ENCODE assay signal across 10 cellular contexts in genomic region chr12:124938066-124938465, GRCh38. TPM values are rescaled to one million over a fixed set of nuclear protein-coding genes. Genes with fewer than 3 reads are reported as not detected.
DNase-seq lines count a peak whose midpoint lies in the region; ATAC-seq and TF ChIP-seq lines count a peak whose summit lies in the region.
"Had no signal": no experiment of that assay in that cellular context is flagged by ENCODE, and none has a peak within 500 bp of the region (broad histone marks: within the 10 kb centered on the region; RNA-seq: fewer than 3 reads in every experiment).

No MANE protein-coding gene starts in this region.

- H3K27ac ChIP-seq in esophagus muscularis mucosa (replicated peaks in 1 of 4) (peak overlapping the region; percentile 89 to 98 (median 92)), sigmoid colon (peak overlapping the region; percentile 84 to 96 (median 87)), aorta (ENCODE audit: low read depth in 1 of 2, low read length in 2 of 2) (no peak overlapping the region)

- H3K27me3 ChIP-seq in GM06990 (replicated peaks; ENCODE audit: control insufficient read depth, insufficient read depth, low read length): no peaks in the 10 kb centered on the region
- no peaks in the 10 kb centered on the region for H3K27me3 ChIP-seq in MG63
- H3K27me3 ChIP-seq in esophagus muscularis mucosa: no peaks in the 10 kb centered on the region
- no peaks in the 10 kb centered on the region for H3K27me3 ChIP-seq in sigmoid colon
- no peaks in the 10 kb centered on the region for H3K27me3 ChIP-seq in aorta (ENCODE audit: control insufficient read depth in 1 of 2, insufficient read depth in 2 of 2, low read length in 1 of 2)

- TF ChIP-seq POLR2A in esophagus muscularis mucosa (IDR thresholded peaks at IDR 0.05; ENCODE audit: low read depth) (no peak), sigmoid colon (IDR thresholded peaks at IDR 0.05) (no peak)

- DNase-seq in GM06990 (ENCODE audit: extremely low read depth, insufficient read length): no peak
- DNase-seq in MG63: no peak
- DNase-seq in esophagus muscularis mucosa (ENCODE audit: extremely low spot score): no peak
- no peak for DNase-seq in sigmoid colon
- DNase-seq in effector CD8-positive, alpha-beta T cell (lab: John Stamatoyannopoulos, UW): no peak
- DNase-seq in aorta: no peak
- no peak for DNase-seq in activated CD4-positive, alpha-beta T cell treated with anti-CD3 and anti-CD28 coated beads, Interleukin-2, amount 50 U/mL, for 1 hour
- DNase-seq: NCI-H510A treated with DMSO at 0.1 percent for 48 hours; stimulated activated CD4-positive, alpha-beta T cell treated with anti-CD3 and anti-CD28 coated beads, Interleukin-4, amount 100 ng/mL, for 1 hour had no signal

- intact Hi-C loops in esophagus muscularis mucosa (cut with DNase I) (loop anchor here (10.0 kb wide), 1 partner anchor 963 kb away; the partner anchor contains the start of genes CCDC92 and ZNF664), sigmoid colon (cut with DNase I) (no loop called here), aorta (cut with DNase I) (loop anchor here in 1 of 2 donors (2.0 kb wide), 2 partner anchors 21 to 31 kb away; no protein-coding TSS in a partner anchor)

- no peaks in the 10 kb centered on the region for H3K9me3 ChIP-seq in MG63
- no peaks in the 10 kb centered on the region for H3K9me3 ChIP-seq in esophagus muscularis mucosa
- no peaks in the 10 kb centered on the region for H3K9me3 ChIP-seq in sigmoid colon
- no peaks in the 10 kb centered on the region for H3K9me3 ChIP-seq in aorta (ENCODE audit: control insufficient read depth, low read length)

- H3K36me3 ChIP-seq in GM06990 (ENCODE audit: control insufficient read depth, insufficient read depth, low read length): no peaks in the 10 kb centered on the region
- peaks cover 5% of the 10 kb centered on the region for H3K36me3 ChIP-seq in MG63
- peaks cover 0 to 4% (median 1%) of the 10 kb centered on the region in 4 donors for H3K36me3 ChIP-seq in esophagus muscularis mucosa
- H3K36me3 ChIP-seq in sigmoid colon: no peaks in the 10 kb centered on the region
- H3K36me3 ChIP-seq in aorta (ENCODE audit: control insufficient read depth in 1 of 2, insufficient read depth in 2 of 2, low read length in 1 of 2): no peaks in the 10 kb centered on the region

- H3K4me1 ChIP-seq in esophagus muscularis mucosa: peaks cover 32 to 40% (median 38%) of the 10 kb centered on the region in 4 donors
- H3K4me1 ChIP-seq in sigmoid colon: peaks cover 0 to 30% (median 26%) of the 10 kb centered on the region in 4 donors
- H3K4me1 ChIP-seq in aorta (ENCODE audit: control insufficient read depth in 1 of 2, insufficient read depth in 2 of 2, low read length in 2 of 2): no peaks in the 10 kb centered on the region

- no peak for ATAC-seq in HG02588 (IDR thresholded peaks at IDR 0.05; ENCODE audit: unreplicated experiment)
- ATAC-seq in aorta (ENCODE audit: low FRiP score): no peak

- WGBS in esophagus muscularis mucosa: 45% methylated on average over 6 of the region's 6 CpGs
- 52 to 64% methylated on average over 6 of the region's 6 CpGs for whole genome bisulfite sequencing in sigmoid colon, 2 donors
- WGBS in aorta, 2 donors: 44 to 46% methylated on average over 6 of the region's 6 CpGs

- TF ChIP-seq EP300 in esophagus muscularis mucosa (IDR thresholded peaks at IDR 0.05) (no peak), sigmoid colon (IDR thresholded peaks at IDR 0.05) (no peak)

- H3K4me3 ChIP-seq in GM06990 (replicated peaks; ENCODE audit: low read depth, low read length) (peak overlapping the region; percentile 67), MG63 (peak overlapping the region; percentile 39), esophagus muscularis mucosa (peak overlapping the region in 3 of 4 donors; percentile 53 to 56 (median 56)), sigmoid colon (peak overlapping the region in 3 of 4 donors; percentile 46 to 51 (median 49)), aorta (ENCODE audit: low read length in 2 of 2) (no peak overlapping the region)

- TF ChIP-seq CTCF in GM06990 (IDR thresholded peaks at IDR 0.05; ENCODE audit: insufficient read depth, low read length, poor library complexity, severe bottlenecking) (no peak), esophagus muscularis mucosa (IDR thresholded peaks at IDR 0.05) (no peak), sigmoid colon (IDR thresholded peaks at IDR 0.05) (no peak)

RNA-seq across cellular contexts. Expression of gene UBC, which starts 23.6 kb away (rescaled TPM):
- 1,042 and 1,166 TPM in 2 replicates for total RNA-seq in MG63 (2014; rRNA removed; shearing (Covaris generic); ENCODE audit: low replicate concordance)
- total RNA-seq in esophagus muscularis mucosa (1,000 to 10,000 TPM; 1,267 to 2,383 (median 1,576) TPM), sigmoid colon (1,000 to 10,000 TPM; 1,126 to 1,785 (median 1,332) TPM), aorta (1,000 to 10,000 TPM in 1 of 2 donors, 100 to 1,000 TPM in 1; 956 to 1,844 TPM)
- polyA plus RNA-seq in sigmoid colon (1,000 to 10,000 TPM; 1,056 to 1,508 (median 1,064) TPM), aorta (1,000 to 10,000 TPM in 1 of 2 donors, 100 to 1,000 TPM in 1; 667 to 1,550 TPM)

RNA-seq across cellular contexts. Expression of gene DHX37, which starts 50.9 kb away (rescaled TPM):
- 29.3 and 41.6 TPM in 2 replicates for total RNA-seq in MG63 (2014; rRNA removed; shearing (Covaris generic); ENCODE audit: low replicate concordance)
- total RNA-seq in esophagus muscularis mucosa (10 to 100 TPM in 3 of 4 donors, 1 to 10 TPM in 1; 7.9 to 16.3 (median 14.7) TPM), sigmoid colon (10 to 100 TPM in 1 of 4 donors, 1 to 10 TPM in 3; 5.0 to 10.3 (median 7.6) TPM), aorta (10 to 100 TPM; 14.8 to 17.1 TPM)
- polyA plus RNA-seq in sigmoid colon (10 to 100 TPM in 1 of 3 donors, 1 to 10 TPM in 2; 3.9 to 18.3 (median 4.8) TPM), aorta (1 to 10 TPM; 3.9 to 8.6 TPM)

RNA-seq across cellular contexts. Expression of gene BRI3BP, which starts 55.4 kb away (rescaled TPM):
- total RNA-seq in MG63 (2014; rRNA removed; shearing (Covaris generic); ENCODE audit: low replicate concordance): 13.8 and 14.9 TPM in 2 replicates
- total RNA-seq in esophagus muscularis mucosa: 1 to 10 TPM; 2.2 to 3.3 (median 2.5) TPM
- 1 to 10 TPM; 1.3 to 2.9 (median 1.8) TPM for total RNA-seq in sigmoid colon
- polyA plus RNA-seq in sigmoid colon: 10 to 100 TPM in 1 of 3 donors, 1 to 10 TPM in 2; 4.2 to 22.1 (median 7.9) TPM
- total RNA-seq in aorta: 1 to 10 TPM; 3.6 to 5.2 TPM
- 1 to 10 TPM; 1.7 to 3.3 TPM for polyA plus RNA-seq in aorta

Comparison
In these comparisons a context has a peak if more than half of its experiments do, and no peak if none do; other contexts are left out.
1. H3K4me3 ChIP-seq: peak in GM06990 (single experiment), MG63 (single experiment), esophagus muscularis mucosa (3 of 4) and sigmoid colon (3 of 4); none in aorta (0 of 2).
2. H3K27ac ChIP-seq: peak in esophagus muscularis mucosa (4 of 4) and sigmoid colon (4 of 4); none in aorta (0 of 2).